8 cellular contexts compared by ENCODE assay signal in the genomic region with DNA sequence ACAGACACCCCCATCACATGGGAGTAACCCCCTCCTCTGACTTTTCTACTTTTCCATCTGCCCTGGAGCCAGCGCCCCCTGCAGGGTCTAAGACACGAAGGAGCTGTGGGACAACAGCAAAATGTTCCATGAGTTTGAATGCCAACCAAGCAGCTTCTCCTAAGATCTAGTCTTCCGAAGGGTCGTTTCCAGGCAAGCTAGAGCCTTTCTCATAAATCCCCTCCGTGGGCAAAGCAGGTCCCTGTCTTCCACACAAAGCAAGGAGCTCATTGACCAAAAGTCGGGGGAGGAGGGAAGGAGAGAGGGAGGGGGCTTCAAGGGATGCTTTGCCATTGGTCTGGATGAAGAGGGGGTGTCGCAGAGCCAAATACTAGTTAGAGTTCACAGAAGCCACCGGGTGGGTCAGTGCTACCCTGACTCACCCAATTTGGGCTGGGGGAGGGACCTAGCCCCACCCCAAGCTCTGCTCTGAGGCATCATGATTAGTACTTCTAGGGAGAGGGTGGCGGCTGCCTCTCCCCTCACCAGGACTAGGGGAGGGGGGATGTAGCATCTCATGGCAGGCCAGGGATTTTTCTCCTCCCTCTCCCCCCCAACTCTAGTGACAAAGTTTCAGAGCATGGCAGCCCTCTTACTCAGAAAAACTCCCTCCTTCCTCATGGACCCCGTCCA. TPM values are rescaled to one million over a fixed set of nuclear protein-coding genes. Genes with fewer than 3 reads are reported as not detected.
DNase-seq lines count a peak whose midpoint lies in the region; ATAC-seq and TF ChIP-seq lines count a peak whose summit lies in the region.

No MANE protein-coding gene starts in this region.

- intact Hi-C loops in sigmoid colon (cut with DNase I) = no loop called here

- ATAC-seq in GM21423 (IDR thresholded peaks at IDR 0.05; ENCODE audit: unreplicated experiment) = no peak

- WGBS in endodermal cell (ENCODE audit: insufficient coverage in 1 of 2, insufficient read length in 1 of 2), 2 experiments = 11 to 17% methylated on average over 5 to 9 of the region's 10 CpGs
- WGBS in sigmoid colon, 2 donors = 18 to 29% methylated on average over 10 of the region's 10 CpGs

- no peak for TF ChIP-seq POLR2A in sigmoid colon (IDR thresholded peaks at IDR 0.05)

- H3K27me3 ChIP-seq in endodermal cell (ENCODE audit: control insufficient read depth, insufficient read depth, low read length, poor library complexity, severe bottlenecking) (no peaks in the 10 kb centered on the region), sigmoid colon (peaks cover 27 to 52% (median 44%) of the 10 kb centered on the region in 3 donors)

- TF ChIP-seq CTCF in endodermal cell (conservative IDR thresholded peaks at IDR 0.05) = peak; percentile 81
- TF ChIP-seq CTCF in progenitor cell of endocrine pancreas (IDR thresholded peaks at IDR 0.05; ENCODE audit: unreplicated experiment) = peak; percentile 67
- TF ChIP-seq CTCF in sigmoid colon (IDR thresholded peaks at IDR 0.05) = no peak

- H3K9ac ChIP-seq in endodermal cell (ENCODE audit: extremely low read depth, low read length, poor library complexity, severe bottlenecking) = peak overlapping the region; percentile 68

- H3K9me3 Mint-ChIP-seq in endodermal cell (no peaks in the 10 kb centered on the region), progenitor cell of endocrine pancreas (ENCODE audit: low read depth) (no peaks in the 10 kb centered on the region)

- H3K4me1 Mint-ChIP-seq in endodermal cell (peaks cover 72% of the 10 kb centered on the region), progenitor cell of endocrine pancreas (ENCODE audit: low read depth) (peaks cover 69% of the 10 kb centered on the region)

- peaks cover 43% of the 10 kb centered on the region for H3K36me3 Mint-ChIP-seq in endodermal cell (ENCODE audit: low read depth)
- H3K36me3 Mint-ChIP-seq in progenitor cell of endocrine pancreas (ENCODE audit: insufficient read depth) = peaks cover 20% of the 10 kb centered on the region

- H3K4me3 Mint-ChIP-seq in endodermal cell = peak overlapping the region; percentile 88
- peak overlapping the region; percentile 88 for H3K4me3 Mint-ChIP-seq in progenitor cell of endocrine pancreas (ENCODE audit: low read depth)

- DNase-seq in NCI-H146 (lab: John Stamatoyannopoulos, UW) (peak; percentile 12), NCI-H146 treated with DMSO at 0.1 percent for 48 hours (lab: John Stamatoyannopoulos, UW; ENCODE audit: unreplicated experiment) (no peak), NCI-H82 treated with DMSO at 0.1 percent for 48 hours (lab: John Stamatoyannopoulos, UW; ENCODE audit: unreplicated experiment) (peak; percentile 62), endodermal cell (peak; percentile 87), progenitor cell of endocrine pancreas (ENCODE audit: low spot score, unreplicated experiment) (no peak), DMS79 (lab: John Stamatoyannopoulos, UW) (no peak), sigmoid colon (no peak)

- H3K4me3 ChIP-seq in endodermal cell (ENCODE audit: low read length) = peak overlapping the region; percentile 88
- H3K4me3 ChIP-seq in sigmoid colon = peak overlapping the region in 1 of 4 donors; percentile 31

- H3K27ac ChIP-seq in endodermal cell (ENCODE audit: low read depth, low read length) = peak overlapping the region; percentile 82
- H3K27ac ChIP-seq in sigmoid colon = peak overlapping the region in 1 of 4 donors; percentile 43

- H3K4me1 ChIP-seq in endodermal cell (ENCODE audit: control insufficient read depth, insufficient read depth, low read length) (peaks cover 30% of the 10 kb centered on the region), sigmoid colon (peaks cover 0 to 21% (median 18%) of the 10 kb centered on the region in 4 donors)

- H3K27me3 Mint-ChIP-seq in endodermal cell (ENCODE audit: insufficient read depth) = no peaks in the 10 kb centered on the region
- peaks cover 26% of the 10 kb centered on the region for H3K27me3 Mint-ChIP-seq in progenitor cell of endocrine pancreas

- no peak for TF ChIP-seq EP300 in sigmoid colon (IDR thresholded peaks at IDR 0.05)

- H3K27ac Mint-ChIP-seq in endodermal cell = peak overlapping the region; percentile 96
- H3K27ac Mint-ChIP-seq in progenitor cell of endocrine pancreas = peak overlapping the region; percentile 97

- peaks cover 44% of the 10 kb centered on the region for H3K36me3 ChIP-seq in endodermal cell (ENCODE audit: control insufficient read depth, insufficient read depth, low read length)
- H3K36me3 ChIP-seq in sigmoid colon = no peaks in the 10 kb centered on the region

- H3K9me3 ChIP-seq in endodermal cell (ENCODE audit: control insufficient read depth, low read length) (no peaks in the 10 kb centered on the region), sigmoid colon (no peaks in the 10 kb centered on the region)

RNA-seq across cellular contexts. Expression of a gene that starts 1.6 kb away (rescaled TPM):
- total RNA-seq in endodermal cell (100 to 1,000 TPM in 1 of 2 donors, 10 to 100 TPM in 1; 92.8 to 105 TPM), progenitor cell of endocrine pancreas (122 and 127 TPM in 2 replicates), sigmoid colon (under 1 TPM in 1 of 4 donors, not detected in 3; 0.66 TPM)
- polyA plus RNA-seq in endodermal cell (2013, experiment 1 of 2) = 123 TPM
- polyA plus RNA-seq in endodermal cell (2013, experiment 2 of 2) = 104 TPM
- polyA plus RNA-seq in sigmoid colon = 1 to 10 TPM in 2 of 3 donors, under 1 TPM in 1; 0.60 to 1.2 (median 1.2) TPM

RNA-seq across cellular contexts. Expression of a gene that starts 39.8 kb away (rescaled TPM):
- total RNA-seq in endodermal cell (not detected), progenitor cell of endocrine pancreas (0.60 TPM in 1 of 2 replicates, not detected in the other), sigmoid colon (not detected)
- polyA plus RNA-seq in endodermal cell (2013, experiment 1 of 2) = not detected
- polyA plus RNA-seq in endodermal cell (2013, experiment 2 of 2) = not detected
- 1 to 10 TPM in 1 of 3 donors, not detected in 2; 7.8 TPM for polyA plus RNA-seq in sigmoid colon

Comparison
In these comparisons a context has a peak if more than half of its experiments do, and no peak if none do; other contexts are left out.
1. DNase-seq: peak in NCI-H146 (single experiment), NCI-H82 treated with DMSO at 0.1 percent for 48 hours (single experiment) and endodermal cell (single experiment); none in NCI-H146 treated with DMSO at 0.1 percent for 48 hours (single experiment), progenitor cell of endocrine pancreas (single experiment), DMS79 (single experiment) and sigmoid colon (single experiment).
2. CTCF ChIP-seq: peak in endodermal cell (single experiment) and progenitor cell of endocrine pancreas (single experiment); none in sigmoid colon (0 of 4).
3. RNA of a gene that starts 1.6 kb away (total RNA-seq): 122 to 127 TPM in progenitor cell of endocrine pancreas and 92.8 to 105 TPM in endodermal cell; 0.66 TPM in sigmoid colon; every median in the first group is over 10 times any median in the second.